In the genomic region with DNA sequence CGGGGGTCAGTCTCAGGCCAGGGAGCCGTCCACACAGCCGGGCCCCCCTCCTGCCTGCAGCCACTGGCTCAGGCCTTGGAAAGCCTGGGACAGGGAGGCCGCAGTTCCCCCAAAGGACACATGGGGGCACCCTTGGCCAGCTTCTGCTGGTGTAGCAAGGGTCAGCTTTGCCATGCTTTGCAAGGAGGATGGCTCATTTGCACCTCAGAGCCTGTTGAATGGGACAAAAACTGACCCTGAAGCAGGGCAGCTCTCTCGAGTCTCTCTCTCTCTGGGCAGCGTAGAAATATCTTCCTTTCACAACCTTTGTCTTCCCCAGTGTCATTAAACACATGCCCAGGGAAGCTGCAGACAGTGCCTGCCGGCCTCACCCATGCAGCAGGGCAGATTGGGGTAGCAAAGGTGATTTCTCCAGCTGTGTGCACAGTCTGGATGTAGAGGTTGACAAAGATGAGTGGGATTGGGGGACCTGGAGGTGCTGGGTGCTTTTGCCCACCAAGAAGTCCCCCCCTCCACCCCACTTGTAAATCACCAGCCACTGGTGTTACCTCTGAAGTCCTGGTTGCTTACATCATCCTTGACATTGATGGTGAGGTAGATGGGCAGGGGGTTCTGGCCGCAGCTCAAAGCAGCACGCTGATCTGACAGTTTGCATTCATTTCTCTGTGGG, we compare ENCODE assay signal across 8 cellular contexts. TPM values are rescaled to one million over a fixed set of nuclear protein-coding genes. Genes with fewer than 3 reads are reported as not detected.
DNase-seq lines count a peak whose midpoint lies in the region; ATAC-seq and TF ChIP-seq lines count a peak whose summit lies in the region.

No MANE protein-coding gene starts in this region.

- intact Hi-C loops in activated T-helper 2 cell treated with anti-CD3 and anti-CD28 coated beads, Interferon-gamma antibody, Interleukin-2, Interleukin-4, amounts not matched to agents 10 μg/mL and 5 μg/mL and 100 μg/mL, durations not matched to agents 14 hours and 24 hours and 36 hours (cut with micrococcal nuclease), result loop anchor here (1.0 kb wide), 3 partner anchors 70 to 145 kb away; no protein-coding TSS in a partner anchor

- H3K4me3 ChIP-seq in foreskin fibroblast (ENCODE audit: low read depth in 1 of 2, low read length in 2 of 2) (no peak overlapping the region), neutrophil (ENCODE audit: low read depth in 1 of 2, low read length in 1 of 2) (no peak overlapping the region)

- no peaks in the 10 kb centered on the region for H3K36me3 ChIP-seq in neutrophil

- ATAC-seq in GM18520 (IDR thresholded peaks at IDR 0.05; ENCODE audit: unreplicated experiment), result no peak

- no peak overlapping the region for H3K27ac ChIP-seq in neutrophil

- H3K9me3 Mint-ChIP-seq in activated T-helper 2 cell treated with anti-CD3 and anti-CD28 coated beads, Interferon-gamma antibody, Interleukin-2, Interleukin-4, amounts not matched to agents 10 μg/mL and 5 μg/mL and 100 μg/mL, durations not matched to agents 14 hours and 24 hours and 36 hours, result no peaks in the 10 kb centered on the region

- no peaks in the 10 kb centered on the region for H3K27me3 Mint-ChIP-seq in activated T-helper 2 cell treated with anti-CD3 and anti-CD28 coated beads, Interferon-gamma antibody, Interleukin-2, Interleukin-4, amounts not matched to agents 10 μg/mL and 5 μg/mL and 100 μg/mL, durations not matched to agents 14 hours and 24 hours and 36 hours (ENCODE audit: low read depth)

- no peaks in the 10 kb centered on the region for H3K4me1 ChIP-seq in neutrophil (ENCODE audit: control insufficient read depth in 1 of 2, insufficient read depth in 1 of 2, low read depth in 1 of 2, low read length in 1 of 2)

- peak; percentile 77 for DNase-seq in G401 (ENCODE audit: low spot score)
- peak; percentile 81 for DNase-seq in HK-2 (ENCODE audit: unreplicated experiment)
- DNase-seq in RPMI7951 (ENCODE audit: low read depth), result peak; percentile 62
- DNase-seq in activated T-helper 2 cell treated with anti-CD3 and anti-CD28 coated beads, Interferon-gamma antibody, Interleukin-2, Interleukin-4, amounts not matched to agents 10 μg/mL and 5 μg/mL and 100 μg/mL, durations not matched to agents 14 hours and 24 hours and 36 hours (ENCODE audit: low spot score), result peak; percentile 69
- DNase-seq in foreskin fibroblast, result peak; percentile 46 to 88
- DNase-seq in superior temporal gyrus (ENCODE audit: extremely low spot score), result peak; percentile 89

- no peak overlapping the region for H3K27ac Mint-ChIP-seq in activated T-helper 2 cell treated with anti-CD3 and anti-CD28 coated beads, Interferon-gamma antibody, Interleukin-2, Interleukin-4, amounts not matched to agents 10 μg/mL and 5 μg/mL and 100 μg/mL, durations not matched to agents 14 hours and 24 hours and 36 hours

- no peak overlapping the region for H3K4me3 Mint-ChIP-seq in activated T-helper 2 cell treated with anti-CD3 and anti-CD28 coated beads, Interferon-gamma antibody, Interleukin-2, Interleukin-4, amounts not matched to agents 10 μg/mL and 5 μg/mL and 100 μg/mL, durations not matched to agents 14 hours and 24 hours and 36 hours (ENCODE audit: low read depth)

- no peaks in the 10 kb centered on the region for H3K27me3 ChIP-seq in neutrophil

- TF ChIP-seq CTCF in foreskin fibroblast (IDR thresholded peaks at IDR 0.05; ENCODE audit: low read depth, low read length) (peak; percentile 98), neutrophil (IDR thresholded peaks at IDR 0.05) (peak; percentile 94)

- H3K9me3 ChIP-seq in neutrophil, result no peaks in the 10 kb centered on the region

- in situ Hi-C loops in G401 (cut with HindIII; ENCODE audit: low sequenced_read_pairs), result no loop called here

- no peaks in the 10 kb centered on the region for H3K36me3 Mint-ChIP-seq in activated T-helper 2 cell treated with anti-CD3 and anti-CD28 coated beads, Interferon-gamma antibody, Interleukin-2, Interleukin-4, amounts not matched to agents 10 μg/mL and 5 μg/mL and 100 μg/mL, durations not matched to agents 14 hours and 24 hours and 36 hours (ENCODE audit: low read depth)

- no peaks in the 10 kb centered on the region for H3K4me1 Mint-ChIP-seq in activated T-helper 2 cell treated with anti-CD3 and anti-CD28 coated beads, Interferon-gamma antibody, Interleukin-2, Interleukin-4, amounts not matched to agents 10 μg/mL and 5 μg/mL and 100 μg/mL, durations not matched to agents 14 hours and 24 hours and 36 hours (ENCODE audit: low read depth)

RNA-seq across cellular contexts. Expression of a gene that starts 17.4 kb away (rescaled TPM):
- 7.3 and 8.8 TPM in 2 replicates for total RNA-seq in G401 (2014; rRNA removed; shearing (Covaris generic))
- 35.3 and 43.4 TPM in 2 replicates for total RNA-seq in RPMI7951 (2014; rRNA removed; shearing (Covaris generic))
- total RNA-seq in activated T-helper 2 cell treated with anti-CD3 and anti-CD28 coated beads, Interferon-gamma antibody, Interleukin-2, Interleukin-4, amounts not matched to agents 10 μg/mL and 5 μg/mL and 100 μg/mL, durations not matched to agents 14 hours and 24 hours and 36 hours, result 22.3 and 22.7 TPM in 2 replicates

RNA-seq across cellular contexts. Expression of a gene that starts 31.1 kb away (rescaled TPM):
- total RNA-seq in G401 (2014; rRNA removed; shearing (Covaris generic)), result not detected in 2 replicates
- total RNA-seq in RPMI7951 (2014; rRNA removed; shearing (Covaris generic)), result not detected in 2 replicates
- total RNA-seq in activated T-helper 2 cell treated with anti-CD3 and anti-CD28 coated beads, Interferon-gamma antibody, Interleukin-2, Interleukin-4, amounts not matched to agents 10 μg/mL and 5 μg/mL and 100 μg/mL, durations not matched to agents 14 hours and 24 hours and 36 hours, result not detected in 2 replicates
